1 cellular context compared by ENCODE assay signal in the genomic region with DNA sequence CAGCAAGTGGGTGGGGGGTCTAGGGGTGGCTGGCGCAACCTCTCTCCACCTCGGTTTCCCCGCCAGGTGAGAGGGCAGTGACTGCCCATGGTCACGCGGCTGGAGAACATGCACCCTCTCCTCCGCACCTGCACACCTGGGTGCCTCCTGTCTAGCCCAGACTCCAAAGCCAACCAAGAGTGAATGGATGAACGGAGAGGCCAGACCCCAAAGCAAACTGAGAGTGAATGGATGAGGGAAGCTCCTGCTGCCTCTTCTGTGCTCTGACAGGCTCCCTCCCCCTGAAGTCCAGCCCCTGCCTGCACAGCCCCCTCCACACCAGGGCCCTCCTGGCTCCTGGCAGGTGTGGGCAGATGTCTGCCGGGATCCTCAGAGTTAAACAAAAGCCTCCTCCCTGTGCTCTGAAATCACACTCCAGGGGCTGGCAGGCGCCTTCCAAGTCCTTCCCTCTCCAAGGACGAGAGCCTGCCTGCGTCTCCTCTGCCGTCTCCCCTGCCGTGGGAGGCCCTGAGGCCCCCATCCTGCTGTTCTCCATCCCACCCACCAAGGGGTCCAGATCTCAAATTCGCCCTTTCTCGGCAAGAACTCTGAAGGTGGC.
TF ChIP-seq lines count a peak whose summit lies in the region.

No MANE protein-coding gene starts in this region.

TF ChIP-seq in IMR-90, 13 proteins besides CTCF, POLR2A, EP300 and RAD21:
- no peak for TF ChIP-seq CHD1 (IDR thresholded peaks at IDR 0.05; ENCODE audit: low read depth, low read length)
- TF ChIP-seq MAZ (IDR thresholded peaks at IDR 0.05; ENCODE audit: borderline replicate concordance, low read depth, low read length), result no peak
- no peak for TF ChIP-seq RCOR1 (IDR thresholded peaks at IDR 0.05; ENCODE audit: insufficient replicate concordance, low read length)
- TF ChIP-seq CEBPB (IDR thresholded peaks at IDR 0.05; ENCODE audit: low read depth, low read length), result no peak
